In genomic region chr15:53962646-53963561, GRCh38 we compare ENCODE assay signal across 8 cellular contexts. TPM values are rescaled to one million over a fixed set of nuclear protein-coding genes. Genes with fewer than 3 reads are reported as not detected.
A peak's percentile ranks its signal among the peaks of the same experiment; 100 is the strongest.
DNase-seq lines count a peak whose midpoint lies in the region; ATAC-seq, FAIRE-seq and TF ChIP-seq lines count a peak whose summit lies in the region.

No MANE protein-coding gene starts in this region.

- TF ChIP-seq CTCF in BE2C (IDR thresholded peaks at IDR 0.05; ENCODE audit: low read depth, low read length), result peak; percentile 73
- TF ChIP-seq CTCF in GM20000 (IDR thresholded peaks at IDR 0.05; ENCODE audit: extremely low read depth, missing control alignments), result peak; percentile 6
- no peak for TF ChIP-seq CTCF in fibroblast of villous mesenchyme (IDR thresholded peaks at IDR 0.05; ENCODE audit: insufficient read depth, low read depth, low read length)

- no peak overlapping the region for H3K4me3 Mint-ChIP-seq in naive thymus-derived CD4-positive, alpha-beta T cell

- no peaks in the 10 kb centered on the region for H3K27me3 ChIP-seq in BE2C
- no peaks in the 10 kb centered on the region for H3K27me3 ChIP-seq in small intestine (ENCODE audit: control insufficient read depth in 2 of 2, insufficient read depth in 2 of 2, low read length in 2 of 2)
- no peaks in the 10 kb centered on the region for H3K27me3 ChIP-seq in naive thymus-derived CD4-positive, alpha-beta T cell (ENCODE audit: control insufficient read depth in 2 of 2, insufficient read depth in 2 of 2, low read length in 2 of 2)

- H3K9me3 ChIP-seq in BE2C (no peaks in the 10 kb centered on the region), small intestine (ENCODE audit: control insufficient read depth, low read depth) (no peaks in the 10 kb centered on the region)
- H3K9me3 ChIP-seq in naive thymus-derived CD4-positive, alpha-beta T cell (ENCODE audit: control insufficient read depth in 2 of 3, low read length in 3 of 3), result no peaks in the 10 kb centered on the region

- H3K4me1 Mint-ChIP-seq in naive thymus-derived CD4-positive, alpha-beta T cell, result no peaks in the 10 kb centered on the region

- no peak overlapping the region for H3K27ac ChIP-seq in small intestine (ENCODE audit: low read depth in 1 of 2, low read length in 1 of 2)
- H3K27ac ChIP-seq in naive thymus-derived CD4-positive, alpha-beta T cell (ENCODE audit: low read depth, low read length), result no peak overlapping the region

- no peak for FAIRE-seq in small intestine (lab: Jason Lieb, UNC)

- CTCF ChIA-PET in naive thymus-derived CD4-positive, alpha-beta T cell (lab: Charles Lee), result no interaction called here

- H3K4me1 ChIP-seq in BE2C, result no peaks in the 10 kb centered on the region
- H3K4me1 ChIP-seq in small intestine (ENCODE audit: control insufficient read depth in 2 of 2, insufficient read depth in 1 of 2, low read depth in 1 of 2, low read length in 1 of 2), result no peaks in the 10 kb centered on the region
- H3K4me1 ChIP-seq in naive thymus-derived CD4-positive, alpha-beta T cell (ENCODE audit: control insufficient read depth in 2 of 2, insufficient read depth in 2 of 2, low read length in 2 of 2), result no peaks in the 10 kb centered on the region

- H3K9me3 Mint-ChIP-seq in naive thymus-derived CD4-positive, alpha-beta T cell, result peaks cover 0 to 4% (median 0%) of the 10 kb centered on the region in 11 donors

- no peaks in the 10 kb centered on the region for H3K36me3 Mint-ChIP-seq in naive thymus-derived CD4-positive, alpha-beta T cell

- no peak overlapping the region for H3K4me3 ChIP-seq in BE2C (ENCODE audit: low read depth, low read length)
- H3K4me3 ChIP-seq in fibroblast of villous mesenchyme (ENCODE audit: low read depth, low read length), result no peak overlapping the region
- H3K4me3 ChIP-seq in small intestine (ENCODE audit: low read depth in 1 of 2, low read length in 2 of 2), result no peak overlapping the region
- H3K4me3 ChIP-seq in naive thymus-derived CD4-positive, alpha-beta T cell (ENCODE audit: low read length), result no peak overlapping the region

- H3K36me3 ChIP-seq in BE2C (no peaks in the 10 kb centered on the region), small intestine (ENCODE audit: control insufficient read depth in 2 of 2, insufficient read depth in 2 of 2, low read length in 2 of 2) (no peaks in the 10 kb centered on the region)
- no peaks in the 10 kb centered on the region for H3K36me3 ChIP-seq in naive thymus-derived CD4-positive, alpha-beta T cell (ENCODE audit: control insufficient read depth in 2 of 3, insufficient read depth in 3 of 3, low read length in 3 of 3)

- no peak overlapping the region for H3K27ac Mint-ChIP-seq in naive thymus-derived CD4-positive, alpha-beta T cell

- WGBS in small intestine, 3 donors, result 19 to 29% (median 21%) methylated on average over 4 of the region's 4 CpGs

- POLR2A ChIA-PET in naive thymus-derived CD4-positive, alpha-beta T cell (lab: Charles Lee), result no interaction called here

- intact Hi-C loops in naive thymus-derived CD4-positive, alpha-beta T cell (cut with micrococcal nuclease), result loop anchor here in 1 of 2 donors (10.0 kb wide), 1 partner anchor 1472 kb away; no protein-coding TSS in a partner anchor

- ATAC-seq in HG02763 (IDR thresholded peaks at IDR 0.05; ENCODE audit: unreplicated experiment), result no peak
- ATAC-seq in naive thymus-derived CD4-positive, alpha-beta T cell, result no peak

- DNase-seq in BE2C, result peak; percentile 60
- no peak for DNase-seq in GM20000 (ENCODE audit: low spot score)
- peak; percentile 2 for DNase-seq in SHP77 treated with DMSO at 0.1 percent for 48 hours (lab: John Stamatoyannopoulos, UW)
- peak; percentile 0 for DNase-seq in fibroblast of villous mesenchyme (ENCODE audit: low read depth)
- peak; percentile 24 for DNase-seq in small intestine
- no peak for DNase-seq in HCEC 1CT
- no peak for DNase-seq in naive thymus-derived CD4-positive, alpha-beta T cell

- peaks cover 0 to 18% (median 4%) of the 10 kb centered on the region in 5 donors for H3K27me3 Mint-ChIP-seq in naive thymus-derived CD4-positive, alpha-beta T cell

RNA-seq across cellular contexts. Expression of gene UNC13C, which starts 15.3 kb away (rescaled TPM):
- 0.15 TPM for polyA plus RNA-seq in BE2C (2012; ENCODE audit: insufficient read depth, insufficient read length, low read depth)
- total RNA-seq in fibroblast of villous mesenchyme, result not detected in 2 replicates
- polyA plus RNA-seq in small intestine, result under 1 TPM in 1 of 3 donors, not detected in 2; under 0.01 TPM
- total RNA-seq in naive thymus-derived CD4-positive, alpha-beta T cell, result not detected
- polyA plus RNA-seq in naive thymus-derived CD4-positive, alpha-beta T cell, result not detected

Comparison
In these comparisons a context has a peak if more than half of its experiments do, and no peak if none do; other contexts are left out.
1. DNase-seq: peak in BE2C (single experiment), SHP77 treated with DMSO at 0.1 percent for 48 hours (single experiment), fibroblast of villous mesenchyme (single experiment) and small intestine (single experiment); none in GM20000 (single experiment), HCEC 1CT (single experiment) and naive thymus-derived CD4-positive, alpha-beta T cell (0 of 9).